Comparison of ENCODE assay signal across 26 cellular contexts in the genomic region with DNA sequence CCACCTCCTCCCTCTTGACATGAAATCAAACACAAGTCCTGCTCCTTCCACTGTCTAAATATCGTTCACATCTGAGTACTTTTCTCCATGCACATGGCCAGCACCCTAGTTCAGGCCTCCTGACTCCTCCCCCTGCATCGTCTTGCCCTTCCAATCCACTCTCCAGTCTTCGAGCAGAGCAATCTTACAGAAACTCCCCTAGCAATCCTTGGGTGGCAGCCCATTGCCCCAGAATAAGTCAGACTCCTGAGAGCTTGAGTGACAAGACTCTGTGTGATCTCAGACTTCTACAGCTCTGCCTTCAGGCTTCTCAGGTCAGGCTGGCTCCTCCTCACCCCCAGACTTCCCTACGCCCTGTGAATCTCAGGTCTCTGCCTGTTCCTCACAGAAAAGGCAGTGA. TPM values are rescaled to one million over a fixed set of nuclear protein-coding genes. Genes with fewer than 3 reads are reported as not detected.
DNase-seq lines count a peak whose midpoint lies in the region; ATAC-seq and TF ChIP-seq lines count a peak whose summit lies in the region.
"Had no signal": no experiment of that assay in that cellular context is flagged by ENCODE, and none has a peak within 500 bp of the region (broad histone marks: within the 10 kb centered on the region; RNA-seq: fewer than 3 reads in every experiment).

No MANE protein-coding gene starts in this region.

- H3K36me3 Mint-ChIP-seq in activated CD4-positive, alpha-beta memory T cell treated with anti-CD3 and anti-CD28 coated beads for 36 hours: peaks cover 95% of the 10 kb centered on the region
- H3K36me3 Mint-ChIP-seq in endothelial cell (ENCODE audit: low read depth, unreplicated experiment): peaks cover 5% of the 10 kb centered on the region

- H4K20me1 ChIP-seq in BLaER1: peaks cover 7% of the 10 kb centered on the region; the same call in 1 of the 2 replicates
- peaks cover 0 to 7% (median 0%) of the 10 kb centered on the region in 11 experiments; a peak in 2 of 22 replicates for H4K20me1 ChIP-seq in BLaER1 treated with 17β-estradiol and CSF1 and Interleukin-3, amounts not matched to agents 10 nM and 100 nM

- H3K27me3 ChIP-seq in BLaER1: no peaks in the 10 kb centered on the region
- no peaks in the 10 kb centered on the region for H3K27me3 ChIP-seq in BLaER1 treated with 17β-estradiol and CSF1 and Interleukin-3, amounts not matched to agents 10 nM and 100 nM
- H3K27me3 ChIP-seq: adrenal gland had no signal

- DNase-seq in activated CD4-positive, alpha-beta memory T cell treated with anti-CD3 and anti-CD28 coated beads for 36 hours: no peak
- DNase-seq in endothelial cell (ENCODE audit: low spot score): no peak
- DNase-seq in globus pallidus (ENCODE audit: low spot score): no peak
- DNase-seq in Right ventricle myocardium inferior (ENCODE audit: missing footprints): no peak
- DNase-seq in CD1c-positive myeloid dendritic cell (ENCODE audit: extremely low spot score): no peak
- DNase-seq in DMS153 (lab: John Stamatoyannopoulos, UW): no peak
- DNase-seq: adrenal gland; AML-193; GDM1; KG1; MV-4-11; NCI-H2029; NCI-H446; stimulated activated CD4-positive, alpha-beta T cell treated with anti-CD3 and anti-CD28 coated beads, Interleukin-4, amount 100 ng/mL, for 24 hours; SW 1271 had no signal

- no peak overlapping the region for H3K4me2 ChIP-seq in BLaER1
- peak overlapping the region in 7 of 11 experiments; percentile 2 to 91 (median 10); a peak in 2 of 22 replicates for H3K4me2 ChIP-seq in BLaER1 treated with 17β-estradiol and CSF1 and Interleukin-3, amounts not matched to agents 10 nM and 100 nM
- H3K4me2 ChIP-seq: smooth muscle cell had no signal

- peaks cover 69% of the 10 kb centered on the region for H3K4me1 Mint-ChIP-seq in activated CD4-positive, alpha-beta memory T cell treated with anti-CD3 and anti-CD28 coated beads for 36 hours (ENCODE audit: low read depth)
- peaks cover 6% of the 10 kb centered on the region for H3K4me1 Mint-ChIP-seq in endothelial cell (ENCODE audit: unreplicated experiment)

- H3K27ac Mint-ChIP-seq in activated CD4-positive, alpha-beta memory T cell treated with anti-CD3 and anti-CD28 coated beads for 36 hours: peak overlapping the region; percentile 99
- no peak overlapping the region for H3K27ac Mint-ChIP-seq in endothelial cell (ENCODE audit: unreplicated experiment)

- H3K36me3 ChIP-seq in BLaER1: peaks cover 32% of the 10 kb centered on the region
- peaks cover 0 to 28% (median 8%) of the 10 kb centered on the region in 11 experiments; a peak in 12 of 22 replicates for H3K36me3 ChIP-seq in BLaER1 treated with 17β-estradiol and CSF1 and Interleukin-3, amounts not matched to agents 10 nM and 100 nM
- H3K36me3 ChIP-seq: adrenal gland had no signal

- CTCF ChIA-PET in activated CD4-positive, alpha-beta memory T cell treated with anti-CD3 and anti-CD28 coated beads for 36 hours (lab: Charles Lee): interaction anchor here (2.4 to 8.6 kb wide), 2 partner anchors 49 to 85 kb away, joined by 7 to 80 read pairs; a partner anchor contains a TSS

- H3K9me3 ChIP-seq in BLaER1: no peaks in the 10 kb centered on the region
- no peaks in the 10 kb centered on the region for H3K9me3 ChIP-seq in BLaER1 treated with 17β-estradiol and CSF1 and Interleukin-3, amounts not matched to agents 10 nM and 100 nM (replicated peaks in 1 of 11)
- H3K9me3 ChIP-seq: adrenal gland had no signal

- peaks cover 65% of the 10 kb centered on the region for H3K4me1 ChIP-seq in BLaER1
- H3K4me1 ChIP-seq in BLaER1 treated with 17β-estradiol and CSF1 and Interleukin-3, amounts not matched to agents 10 nM and 100 nM: peaks cover 60 to 91% (median 80%) of the 10 kb centered on the region in 10 experiments

- intact Hi-C loops in activated CD4-positive, alpha-beta memory T cell treated with anti-CD3 and anti-CD28 coated beads for 36 hours (cut with micrococcal nuclease): no loop called here
- intact Hi-C loops in Right ventricle myocardium inferior (cut with DNase I): no loop called here

- no peak for TF ChIP-seq CTCF in endothelial cell (IDR thresholded peaks at IDR 0.05; ENCODE audit: unreplicated experiment)

- no peaks in the 10 kb centered on the region for H3K27me3 Mint-ChIP-seq in activated CD4-positive, alpha-beta memory T cell treated with anti-CD3 and anti-CD28 coated beads for 36 hours
- peaks cover 21% of the 10 kb centered on the region for H3K27me3 Mint-ChIP-seq in endothelial cell (ENCODE audit: unreplicated experiment)

- H3K9me3 Mint-ChIP-seq in activated CD4-positive, alpha-beta memory T cell treated with anti-CD3 and anti-CD28 coated beads for 36 hours: no peaks in the 10 kb centered on the region
- H3K9me3 Mint-ChIP-seq in endothelial cell (ENCODE audit: unreplicated experiment): no peaks in the 10 kb centered on the region

- no peak for ATAC-seq in Right ventricle myocardium inferior

- H3K27ac ChIP-seq in BLaER1: no peak overlapping the region
- no peak overlapping the region for H3K27ac ChIP-seq in BLaER1 treated with 17β-estradiol and CSF1 and Interleukin-3, amounts not matched to agents 10 nM and 100 nM
- H3K27ac ChIP-seq: adrenal gland, RWPE1, VCaP had no signal

- H3K9ac ChIP-seq in BLaER1: peak overlapping the region; percentile 20; the same call in 1 of the 2 replicates
- no peak overlapping the region for H3K9ac ChIP-seq in BLaER1 treated with 17β-estradiol and CSF1 and Interleukin-3, amounts not matched to agents 10 nM and 100 nM

- peak overlapping the region; percentile 96 for H3K4me3 Mint-ChIP-seq in activated CD4-positive, alpha-beta memory T cell treated with anti-CD3 and anti-CD28 coated beads for 36 hours
- H3K4me3 Mint-ChIP-seq in endothelial cell (ENCODE audit: unreplicated experiment): peak overlapping the region; percentile 1

- H3K4me3 ChIP-seq in BLaER1: no peak overlapping the region
- no peak overlapping the region for H3K4me3 ChIP-seq in BLaER1 treated with 17β-estradiol and CSF1 and Interleukin-3, amounts not matched to agents 10 nM and 100 nM
- H3K4me3 ChIP-seq: adrenal gland, lung, smooth muscle cell had no signal

- POLR2A ChIA-PET in activated CD4-positive, alpha-beta memory T cell treated with anti-CD3 and anti-CD28 coated beads for 36 hours (lab: Charles Lee): interaction anchor here (1.7 to 3.7 kb wide), 3 partner anchors 8 to 49 kb away, joined by 6 to 14 read pairs (median 8); a partner anchor contains a TSS

RNA-seq across cellular contexts. Expression of a gene that starts 5.5 kb away (rescaled TPM):
- total RNA-seq in activated CD4-positive, alpha-beta memory T cell treated with anti-CD3 and anti-CD28 coated beads for 36 hours: 100 to 1,000 TPM; 280 to 294 TPM
- total RNA-seq in endothelial cell (ENCODE audit: unreplicated experiment) (not detected), Right ventricle myocardium inferior (2.2 TPM)
- total RNA-seq: urinary bladder had no signal

RNA-seq across cellular contexts. Expression of a gene that starts 43.8 kb away (rescaled TPM):
- 10 to 100 TPM; 58.6 to 67.2 TPM for total RNA-seq in activated CD4-positive, alpha-beta memory T cell treated with anti-CD3 and anti-CD28 coated beads for 36 hours
- 91.9 TPM for total RNA-seq in endothelial cell (ENCODE audit: unreplicated experiment)
- total RNA-seq in Right ventricle myocardium inferior: 42.9 TPM

RNA-seq across cellular contexts. Expression of a gene that starts 47.7 kb away (rescaled TPM):
- total RNA-seq in activated CD4-positive, alpha-beta memory T cell treated with anti-CD3 and anti-CD28 coated beads for 36 hours: under 1 TPM; 0.05 to 0.14 TPM
- not detected for total RNA-seq in endothelial cell (ENCODE audit: unreplicated experiment)
- 0.46 TPM for total RNA-seq in Right ventricle myocardium inferior
- total RNA-seq: bronchial epithelial cell, endothelial cell of umbilical vein, lung, pulmonary artery endothelial cell, subcutaneous adipose tissue had no signal

RNA-seq across cellular contexts. Expression of a gene that starts 49.5 kb away (rescaled TPM):
- total RNA-seq in activated CD4-positive, alpha-beta memory T cell treated with anti-CD3 and anti-CD28 coated beads for 36 hours: 1 to 10 TPM; 6.4 to 6.7 TPM
- 0.23 TPM for total RNA-seq in endothelial cell (ENCODE audit: unreplicated experiment)
- 2.4 TPM for total RNA-seq in Right ventricle myocardium inferior
- total RNA-seq: bronchial epithelial cell, endothelial cell of umbilical vein had no signal

RNA-seq across cellular contexts. Expression of a gene that starts 59.7 kb away (rescaled TPM):
- 100 to 1,000 TPM; 357 to 365 TPM for total RNA-seq in activated CD4-positive, alpha-beta memory T cell treated with anti-CD3 and anti-CD28 coated beads for 36 hours
- total RNA-seq in endothelial cell (ENCODE audit: unreplicated experiment) (175 TPM), Right ventricle myocardium inferior (183 TPM)

Comparison
In these comparisons a context has a peak if more than half of its experiments do, and no peak if none do; other contexts are left out.
1. RNA of a gene that starts 5.5 kb away (total RNA-seq): 280 to 294 TPM in activated CD4-positive, alpha-beta memory T cell treated with anti-CD3 and anti-CD28 coated beads for 36 hours; 2.2 TPM in Right ventricle myocardium inferior (single experiment) and not detected in endothelial cell (single experiment); every median in the first group is over 10 times any median in the second.